ENCODE assay signal across 10 cellular contexts in the genomic region with DNA sequence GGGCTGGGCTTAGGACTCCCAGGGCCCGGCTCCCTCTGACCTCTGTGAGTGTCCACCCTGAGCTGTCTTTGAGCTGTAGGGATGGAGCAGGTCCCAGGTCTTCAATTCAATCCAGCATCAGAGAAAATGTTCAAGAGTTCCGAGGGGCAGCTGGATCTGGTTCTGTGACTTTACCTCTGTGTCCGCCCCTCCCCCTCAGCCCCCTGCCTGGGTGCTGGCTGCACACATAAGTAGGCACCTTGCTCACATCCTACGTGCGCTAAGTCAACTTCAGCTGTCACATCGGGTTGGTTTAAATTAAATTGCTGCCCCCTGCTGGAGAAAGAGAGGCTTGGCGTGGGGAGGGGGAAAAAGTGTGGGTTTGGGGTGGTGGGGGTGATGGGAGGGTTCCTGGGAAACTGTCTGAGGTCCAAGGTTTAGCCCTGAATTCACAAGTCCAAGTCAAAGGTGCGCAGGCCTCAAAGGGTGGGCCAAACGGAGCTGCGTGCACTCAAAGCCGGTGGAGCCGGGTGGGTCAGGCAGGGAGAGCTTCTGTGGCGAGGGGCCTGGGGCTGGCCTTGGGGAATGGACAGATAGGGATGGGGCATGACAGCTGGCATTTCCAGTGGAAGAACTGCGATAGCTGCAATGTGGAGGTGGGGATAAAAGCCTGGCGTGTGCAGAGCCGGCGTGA. TPM values are rescaled to one million over a fixed set of nuclear protein-coding genes. Genes with fewer than 3 reads are reported as not detected.
DNase-seq lines count a peak whose midpoint lies in the region; ATAC-seq and TF ChIP-seq lines count a peak whose summit lies in the region.
"Had no signal": no experiment of that assay in that cellular context is flagged by ENCODE, and none has a peak within 500 bp of the region (broad histone marks: within the 10 kb centered on the region; RNA-seq: fewer than 3 reads in every experiment).

No MANE protein-coding gene starts in this region.

- no peaks in the 10 kb centered on the region for H3K9me3 ChIP-seq in colonic mucosa

- peak; percentile 23 for TF ChIP-seq CTCF in colonic mucosa (IDR thresholded peaks at IDR 0.05)
- TF ChIP-seq CTCF in neural crest cell (conservative IDR thresholded peaks at IDR 0.05): peak; percentile 59

- no peak overlapping the region for H3K27ac ChIP-seq in colonic mucosa

- H3K4me1 Mint-ChIP-seq in neural crest cell: no peaks in the 10 kb centered on the region
- H3K4me1 Mint-ChIP-seq: immature natural killer cell had no signal

- intact Hi-C loops in colonic mucosa (cut with DNase I): no loop called here

- DNase-seq in GM03348 (ENCODE audit: low spot score) (peak; percentile 39), Kasumi-1 (lab: John Stamatoyannopoulos, UW) (peak; percentile 15 to 49), colonic mucosa (no peak), neural crest cell (ENCODE audit: low read depth, low spot score) (peak; percentile 23), activated gamma-delta T cell (lab: John Stamatoyannopoulos, UW) (no peak)
- DNase-seq: immature natural killer cell, NCI-H2081 treated with DMSO at 0.1 percent for 48 hours had no signal

- no peak overlapping the region for H3K4me3 ChIP-seq in colonic mucosa

- ATAC-seq in GM18873 (IDR thresholded peaks at IDR 0.05; ENCODE audit: low FRiP score, unreplicated experiment) (no peak), GM21526 (IDR thresholded peaks at IDR 0.05; ENCODE audit: low FRiP score, unreplicated experiment) (no peak), HG02610 (IDR thresholded peaks at IDR 0.05; ENCODE audit: unreplicated experiment) (no peak)

- peaks cover 34% of the 10 kb centered on the region for H3K27me3 Mint-ChIP-seq in neural crest cell (ENCODE audit: low read depth)

- no peaks in the 10 kb centered on the region for H3K9me3 Mint-ChIP-seq in neural crest cell

- no peaks in the 10 kb centered on the region for H3K27me3 ChIP-seq in colonic mucosa

- no peaks in the 10 kb centered on the region for H3K4me1 ChIP-seq in colonic mucosa

- H3K36me3 Mint-ChIP-seq in neural crest cell (ENCODE audit: low read depth): no peaks in the 10 kb centered on the region
- H3K36me3 Mint-ChIP-seq: immature natural killer cell had no signal

- no peak overlapping the region for H3K27ac Mint-ChIP-seq in neural crest cell (ENCODE audit: unreplicated experiment)
- H3K27ac Mint-ChIP-seq: immature natural killer cell had no signal

- H3K4me3 Mint-ChIP-seq in neural crest cell: no peak overlapping the region
- H3K4me3 Mint-ChIP-seq: immature natural killer cell had no signal

- H3K9ac ChIP-seq in colonic mucosa (ENCODE audit: low read depth in 2 of 2, low read length in 2 of 2): no peak overlapping the region

- H3K36me3 ChIP-seq in colonic mucosa: no peaks in the 10 kb centered on the region

RNA-seq across cellular contexts. Expression of a gene that starts 3.0 kb away (rescaled TPM):
- not detected for total RNA-seq in colonic mucosa
- not detected in 2 replicates for total RNA-seq in neural crest cell

RNA-seq across cellular contexts. Expression of a gene that starts 11.0 kb away (rescaled TPM):
- total RNA-seq in colonic mucosa (under 1 TPM in 1 of 2 donors, not detected in 1; 0.17 TPM), neural crest cell (not detected in 2 replicates)

RNA-seq across cellular contexts. Expression of a gene that starts 12.3 kb away (rescaled TPM):
- total RNA-seq in colonic mucosa (not detected), neural crest cell (not detected in 2 replicates)

Comparison
In these comparisons a context has a peak if more than half of its experiments do, and no peak if none do; other contexts are left out.
1. DNase-seq: peak in GM03348 (single experiment), Kasumi-1 (2 of 2) and neural crest cell (single experiment); none in colonic mucosa (single experiment) and activated gamma-delta T cell (single experiment).